ENCODE assay signal across 28 cellular contexts in the genomic region with DNA sequence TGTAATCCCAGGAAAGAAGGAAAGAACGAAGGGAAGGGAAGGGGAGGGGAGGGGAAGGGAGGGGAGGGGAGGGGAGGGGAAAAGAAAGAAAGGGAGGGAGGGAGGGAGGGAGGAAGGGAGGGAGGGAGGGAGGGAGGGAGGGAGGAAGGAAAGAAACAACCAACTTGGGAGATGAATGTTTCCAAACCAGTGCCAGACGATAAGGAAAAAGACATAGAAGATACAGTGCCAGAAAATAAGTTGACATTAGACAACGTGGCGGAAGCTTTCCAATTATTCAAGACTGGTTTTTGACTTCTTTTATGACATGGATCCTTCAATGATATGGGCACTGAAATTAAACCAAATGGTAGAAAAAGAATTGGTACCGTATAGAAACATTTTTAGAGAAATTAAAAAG.
"Had no signal": no experiment of that assay in that cellular context is flagged by ENCODE, and none has a peak within 500 bp of the region (broad histone marks: within the 10 kb centered on the region; RNA-seq: fewer than 3 reads in every experiment).

No MANE protein-coding gene starts in this region.

- H3K4me3 ChIP-seq: colonic mucosa, coronary artery, dorsolateral prefrontal cortex, esophagus muscularis mucosa, esophagus squamous epithelium, gastrocnemius medialis, gastroesophageal sphincter, heart left ventricle, heart right ventricle had no signal

- FAIRE-seq: colon, endometrium, endothelial cell of umbilical vein, frontal cortex had no signal

- H3K4me1 ChIP-seq: colonic mucosa, gastrocnemius medialis, gastroesophageal sphincter, heart right ventricle had no signal

- H3K27ac ChIP-seq: colonic mucosa, coronary artery, dorsolateral prefrontal cortex, epithelial cell of prostate, esophagus muscularis mucosa, esophagus squamous epithelium, foreskin keratinocyte, gastrocnemius medialis, gastroesophageal sphincter, heart left ventricle, heart right ventricle had no signal

- H3K27me3 ChIP-seq: colonic mucosa, dorsolateral prefrontal cortex, esophagus muscularis mucosa, esophagus squamous epithelium, foreskin keratinocyte, gastrocnemius medialis, gastroesophageal sphincter, heart left ventricle, heart right ventricle had no signal

- H3K36me3 ChIP-seq: colonic mucosa, esophagus muscularis mucosa, esophagus squamous epithelium, gastrocnemius medialis, gastroesophageal sphincter, heart left ventricle, heart right ventricle had no signal

- H3K9me3 ChIP-seq: colonic mucosa, esophagus muscularis mucosa, esophagus squamous epithelium, gastrocnemius medialis, gastroesophageal sphincter, heart left ventricle, heart right ventricle had no signal

- DNase-seq: colonic mucosa; cortex of kidney; dermis blood vessel endothelial cell; dorsolateral prefrontal cortex; effector CD4-positive, alpha-beta T cell; effector CD8-positive, alpha-beta T cell; effector memory CD4-positive, alpha-beta T cell; effector memory CD8-positive, alpha-beta T cell; endodermal cell; erythroblast; esophagus squamous epithelium; foreskin fibroblast; foreskin keratinocyte; foreskin melanocyte; gastrocnemius medialis; glutamatergic neuron; head of caudate nucleus; heart left ventricle; heart right ventricle had no signal

- ATAC-seq: effector memory CD8-positive, alpha-beta T cell; esophagus mucosa; foreskin keratinocyte; gastrocnemius medialis; gastroesophageal sphincter; heart left ventricle; heart right ventricle had no signal
